ENCODE assay signal across 25 cellular contexts in genomic region chr15:91114301-91114700, GRCh38.
"Had no signal": no experiment of that assay in that cellular context is flagged by ENCODE, and none has a peak within 500 bp of the region (broad histone marks: within the 10 kb centered on the region; RNA-seq: fewer than 3 reads in every experiment).

No MANE protein-coding gene starts in this region.

- H3K27ac ChIP-seq: adrenal gland, PC-9, SJCRH30, SK-N-MC had no signal

- ATAC-seq: activated CD8-positive, alpha-beta T cell treated with anti-CD3 and anti-CD28 coated beads for 36 hours; activated naive CD4-positive, alpha-beta T cell treated with anti-CD3 and anti-CD28 coated beads, Interleukin-2, amount 50 U/mL, for 72 hours had no signal

- DNase-seq: activated CD4-positive, alpha-beta T cell treated with anti-CD3 and anti-CD28 coated beads, Interleukin-2, amount 10 ng/mL, durations not matched to agents 24 days and 14 days; activated CD4-positive, alpha-beta T cell treated with anti-CD3 and anti-CD28 coated beads, Interleukin-2, amount 50 U/mL, for 4 hours; activated CD8-positive, alpha-beta T cell treated with anti-CD3 and anti-CD28 coated beads for 36 hours; activated gamma-delta T cell treated with Interleukin-2 at 50 U/mL for 16 hours; activated naive CD4-positive, alpha-beta T cell treated with anti-CD3 and anti-CD28 coated beads for 36 hours; activated T-cell treated with anti-CD3 and anti-CD28 coated beads, Interleukin-2, amount 50 U/mL, for 24 hours; adrenal gland; Kasumi-1; KBM-7; MG63; NCI-H1092; NCI-H1436 treated with DMSO at 0.1 percent for 48 hours; NCI-H187; NCI-H2029 treated with DMSO at 0.1 percent for 48 hours; NCI-H2107; NCI-H2171; NCI-H510A; NCI-H69; NK-92 treated with Interleukin-12 subunit alpha and Interleukin-12 subunit beta, amount 100 ng/mL, for 24 hours; PC-9; SHP77; SJCRH30; T1000 had no signal
